ENCODE assay signal across 12 cellular contexts in genomic region chr18:52348209-52348608, GRCh38. TPM values are rescaled to one million over a fixed set of nuclear protein-coding genes. Genes with fewer than 3 reads are reported as not detected.
DNase-seq lines count a peak whose midpoint lies in the region; ATAC-seq and TF ChIP-seq lines count a peak whose summit lies in the region.
"Had no signal": no experiment of that assay in that cellular context is flagged by ENCODE, and none has a peak within 500 bp of the region (broad histone marks: within the 10 kb centered on the region; RNA-seq: fewer than 3 reads in every experiment).

No MANE protein-coding gene starts in this region.

- no peaks in the 10 kb centered on the region for H3K9me3 Mint-ChIP-seq in neural crest cell

- CTCF ChIA-PET in SK-N-SH (lab: Yijun Ruan, JAX): no interaction called here

- no peaks in the 10 kb centered on the region for H3K9me2 ChIP-seq in SK-N-SH

- H2AFZ ChIP-seq in SK-N-SH (ENCODE audit: low read depth): no peak overlapping the region

- 74% methylated on average over 3 of the region's 3 CpGs for WGBS in SK-N-SH (ENCODE audit: low lambda C conversion rate)

- H3K27ac Mint-ChIP-seq in neural crest cell (ENCODE audit: unreplicated experiment): no peak overlapping the region
- H3K27ac Mint-ChIP-seq: CD4-positive, CD25-positive, alpha-beta regulatory T cell had no signal

- H3K27me3 ChIP-seq in SK-N-SH (ENCODE audit: insufficient read depth): no peaks in the 10 kb centered on the region; the same call in 1 of the 2 replicates

- peaks cover 2% of the 10 kb centered on the region for H3K4me1 Mint-ChIP-seq in neural crest cell
- H3K4me1 Mint-ChIP-seq: CD4-positive, CD25-positive, alpha-beta regulatory T cell had no signal

- H3F3A ChIP-seq in SK-N-SH (replicated peaks; ENCODE audit: insufficient read depth): no peaks in the 10 kb centered on the region

- H3K9ac ChIP-seq in SK-N-SH: no peak overlapping the region

- peak; percentile 41 for TF ChIP-seq CTCF in SK-N-SH (IDR thresholded peaks at IDR 0.05)
- peak; percentile 51 for TF ChIP-seq CTCF in astrocyte of the spinal cord (IDR thresholded peaks at IDR 0.05; ENCODE audit: low read depth, low read length)
- peak; percentile 59 for TF ChIP-seq CTCF in neural crest cell (conservative IDR thresholded peaks at IDR 0.05)

- H3K27ac ChIP-seq in SK-N-SH (ENCODE audit: low read depth in 2 of 2, low read length in 1 of 2): no peak overlapping the region

- no peak for DNase-seq in SK-N-SH
- peak; percentile 61 for DNase-seq in HT1080 (ENCODE audit: low read depth)
- no peak for DNase-seq in astrocyte of the spinal cord (ENCODE audit: low read depth, low spot score)
- DNase-seq in neural crest cell (ENCODE audit: low read depth, low spot score): no peak
- no peak for DNase-seq in SW480 (ENCODE audit: low spot score)
- DNase-seq: activated CD4-positive, alpha-beta T cell treated with anti-CD3 and anti-CD28 coated beads for 1 hour; NCI-H446 treated with DMSO at 0.1 percent for 48 hours had no signal

- H3K9me3 ChIP-seq in SK-N-SH: no peaks in the 10 kb centered on the region

- in situ Hi-C loops in astrocyte of the spinal cord (cut with HindIII; ENCODE audit: low sequenced_read_pairs): no loop called here

- no peaks in the 10 kb centered on the region for H3K79me2 ChIP-seq in SK-N-SH (ENCODE audit: insufficient read depth)

- no peaks in the 10 kb centered on the region for H3K36me3 ChIP-seq in SK-N-SH (replicated peaks in 1 of 2; ENCODE audit: control insufficient read depth in 1 of 2, insufficient read depth in 2 of 2, low read length in 1 of 2)

- ATAC-seq in SK-N-SH treated with all-trans-retinoic acid at 6 μM for 48 hours: no peak
- ATAC-seq in GM21423 (IDR thresholded peaks at IDR 0.05; ENCODE audit: unreplicated experiment): no peak
- ATAC-seq in GM21786 (IDR thresholded peaks at IDR 0.05; ENCODE audit: unreplicated experiment): no peak

- no peak for TF ChIP-seq EP300 in SK-N-SH (IDR thresholded peaks at IDR 0.05; ENCODE audit: borderline replicate concordance in 1 of 2, low read depth in 1 of 2, low read length in 1 of 2)

- H3K27me3 Mint-ChIP-seq in neural crest cell (ENCODE audit: low read depth): no peaks in the 10 kb centered on the region
- H3K27me3 Mint-ChIP-seq: CD4-positive, CD25-positive, alpha-beta regulatory T cell had no signal

- no peaks in the 10 kb centered on the region for H3K36me3 Mint-ChIP-seq in neural crest cell (ENCODE audit: low read depth)
- H3K36me3 Mint-ChIP-seq: CD4-positive, CD25-positive, alpha-beta regulatory T cell had no signal

- H4K20me1 ChIP-seq in SK-N-SH (ENCODE audit: insufficient read depth): no peaks in the 10 kb centered on the region

- peaks cover 3 to 4% of the 10 kb centered on the region in 2 experiments; a peak in 2 of 4 replicates for H3K4me1 ChIP-seq in SK-N-SH (ENCODE audit: control insufficient read depth in 1 of 2, insufficient read depth in 2 of 2, low read depth in 1 of 2, low read length in 1 of 2)

- no peak overlapping the region for H3K4me3 Mint-ChIP-seq in neural crest cell
- H3K4me3 Mint-ChIP-seq: CD4-positive, CD25-positive, alpha-beta regulatory T cell had no signal

- TF ChIP-seq RAD21 in SK-N-SH (IDR thresholded peaks at IDR 0.05; ENCODE audit: low read length): no peak

- no peak overlapping the region for H3K4me3 ChIP-seq in SK-N-SH (ENCODE audit: low read depth in 2 of 2, low read length in 1 of 2)
- no peak overlapping the region for H3K4me3 ChIP-seq in astrocyte of the spinal cord (ENCODE audit: low read depth, low read length)

- no peak overlapping the region for H3K4me2 ChIP-seq in SK-N-SH

- POLR2A ChIA-PET in SK-N-SH (lab: Yijun Ruan, JAX): no interaction called here

TF ChIP-seq in SK-N-SH, 30 proteins besides CTCF, POLR2A, EP300 and RAD21 (continues in another document):
- TF ChIP-seq FOXM1 (IDR thresholded peaks at IDR 0.05; ENCODE audit: low read depth): no peak
- TF ChIP-seq RFX5 (IDR thresholded peaks at IDR 0.05; ENCODE audit: low read length): no peak
- no peak for TF ChIP-seq TCF12 (IDR thresholded peaks at IDR 0.05)
- TF ChIP-seq GATA2 (CRISPR knock-in tag; IDR thresholded peaks at IDR 0.05): no peak
- TF ChIP-seq RCOR1 (IDR thresholded peaks at IDR 0.05; ENCODE audit: low read length): no peak
- TF ChIP-seq SMC3 (IDR thresholded peaks at IDR 0.05; ENCODE audit: low read depth, low read length): no peak
- TF ChIP-seq ELF1 (IDR thresholded peaks at IDR 0.05): no peak
- TF ChIP-seq JUND (IDR thresholded peaks at IDR 0.05): no peak
- no peak for TF ChIP-seq FOSL2 (IDR thresholded peaks at IDR 0.05; ENCODE audit: borderline replicate concordance, low read depth)
- no peak for TF ChIP-seq USF1 (IDR thresholded peaks at IDR 0.05; ENCODE audit: borderline replicate concordance, low read depth)
- TF ChIP-seq PBX3 (IDR thresholded peaks at IDR 0.05): no peak
- TF ChIP-seq MEF2A (IDR thresholded peaks at IDR 0.05; ENCODE audit: borderline replicate concordance, low read depth): no peak

TF ChIP-seq in SK-N-SH treated with all-trans-retinoic acid at 6 μM for 48 hours, 23 proteins besides CTCF, POLR2A, EP300 and RAD21:
- TF ChIP-seq OSR1 (CRISPR knock-in tag; IDR thresholded peaks at IDR 0.05) (no peak), ZFP30 (CRISPR knock-in tag; IDR thresholded peaks at IDR 0.05) (no peak)
TF ChIP-seq in SK-N-SH treated with all-trans-retinoic acid at 6 μM for 48 hours: peak in this region for 0.

RNA-seq across cellular contexts. Expression of gene DCC, which starts 8.2 kb away (rescaled TPM):
- 0.20 and 0.34 TPM in 2 replicates for polyA plus RNA-seq in SK-N-SH (2012; rRNA removed)
- polyA plus RNA-seq in SK-N-SH (2012; cell fraction: cytosol; rRNA removed): 0.14 and 0.24 TPM in 2 replicates
- polyA plus RNA-seq in SK-N-SH (2012; cell fraction: nucleus; rRNA removed): 0.07 and 0.08 TPM in 2 replicates
- 14.1 and 15.7 TPM in 2 replicates for total RNA-seq in HT1080 (2014; rRNA removed; shearing (Covaris generic))
- 0.48 and 0.77 TPM in 2 replicates for polyA plus RNA-seq in HT1080 (2015; cell fraction: cytosol; rRNA removed)
- 2.9 and 6.4 TPM in 2 replicates for polyA plus RNA-seq in HT1080 (2015; cell fraction: nucleus; rRNA removed)
- 10.1 and 11.3 TPM in 2 replicates for total RNA-seq in neural crest cell
- total RNA-seq: CD4-positive, CD25-positive, alpha-beta regulatory T cell; pulmonary artery endothelial cell had no signal
- polyA plus RNA-seq: CD4-positive, CD25-positive, alpha-beta regulatory T cell had no signal
